In genomic region chr1:50416553-50417453, GRCh38 we compare ENCODE assay signal across 16 cellular contexts. TPM values are rescaled to one million over a fixed set of nuclear protein-coding genes. Genes with fewer than 3 reads are reported as not detected.
A peak's percentile ranks its signal among the peaks of the same experiment; 100 is the strongest.
DNase-seq lines count a peak whose midpoint lies in the region; ATAC-seq, FAIRE-seq and TF ChIP-seq lines count a peak whose summit lies in the region.
"Had no signal": no experiment of that assay in that cellular context is flagged by ENCODE, and none has a peak within 500 bp of the region (broad histone marks: within the 10 kb centered on the region; RNA-seq: fewer than 3 reads in every experiment).

No MANE protein-coding gene starts in this region.

- no peak for TF ChIP-seq RAD21 in A549 (conservative IDR thresholded peaks at IDR 0.05 in 1 of 2, IDR thresholded peaks at IDR 0.05 in 1 of 2)
- TF ChIP-seq RAD21 in HepG2 (CRISPR knock-in tag; IDR thresholded peaks at IDR 0.05): no peak

- no peak overlapping the region for H3K27ac Mint-ChIP-seq in chondrocyte (ENCODE audit: unreplicated experiment)
- H3K27ac Mint-ChIP-seq: CD4-positive, CD25-positive, alpha-beta regulatory T cell had no signal

- H3K4me1 Mint-ChIP-seq in chondrocyte (ENCODE audit: low read depth): peaks cover 27% of the 10 kb centered on the region

- 44% methylated on average over 32 of the region's 46 CpGs for WGBS in A549 (ENCODE audit: missing lambda C conversion rate)
- WGBS in HepG2 (ENCODE audit: low lambda C conversion rate): 41% methylated on average over 32 of the region's 46 CpGs

- H3K27ac ChIP-seq in A549 (no peak overlapping the region), BLaER1 (no peak overlapping the region), HepG2 (ENCODE audit: extremely low read length, insufficient read depth, low read length) (no peak overlapping the region)
- H3K27ac ChIP-seq: cardiac muscle cell, stomach had no signal

- peaks cover 81% of the 10 kb centered on the region for H3K27me3 ChIP-seq in BLaER1
- H3K27me3 ChIP-seq in HepG2 (ENCODE audit: control insufficient read depth in 1 of 2, insufficient read depth in 2 of 2, low read length in 2 of 2): peaks cover 14 to 70% of the 10 kb centered on the region in 2 experiments

- no peak overlapping the region for H2AFZ ChIP-seq in HepG2 (ENCODE audit: low read length)

- no peak overlapping the region for H3K9ac ChIP-seq in BLaER1
- no peak overlapping the region for H3K9ac ChIP-seq in HepG2 (ENCODE audit: insufficient read depth, low read depth, low read length)

- peaks cover 6% of the 10 kb centered on the region for H3K9me3 Mint-ChIP-seq in chondrocyte (ENCODE audit: low read depth)

- no peaks in the 10 kb centered on the region for H3K9me3 ChIP-seq in A549
- H3K9me3 ChIP-seq in BLaER1: peaks cover 71% of the 10 kb centered on the region
- no peaks in the 10 kb centered on the region for H3K9me3 ChIP-seq in HepG2 (ENCODE audit: low read length)

- H3K4me3 Mint-ChIP-seq in chondrocyte (ENCODE audit: unreplicated experiment): peak overlapping the region; percentile 41

- POLR2A ChIA-PET in A549 (lab: Yijun Ruan, JAX): no interaction called here
- POLR2A ChIA-PET in HepG2 (lab: Yijun Ruan, JAX): no interaction called here

- no TSS peak for BruUV-seq in HepG2 (replicated peaks; lab: Mats Ljungman, UMichigan)

- CTCF ChIA-PET in A549 (lab: Yijun Ruan, JAX): no interaction called here
- CTCF ChIA-PET in HepG2 (lab: Yijun Ruan, JAX; ENCODE audit: low intra/inter-chr PET ratio, low total read pairs): no interaction called here

- TF ChIP-seq EP300 in A549 (IDR thresholded peaks at IDR 0.05): no peak
- no peak for TF ChIP-seq EP300 in HepG2 (IDR thresholded peaks at IDR 0.05; ENCODE audit: low read depth in 2 of 2, low read length in 2 of 2)
- TF ChIP-seq EP300 in HepG2 (CRISPR knock-in tag; IDR thresholded peaks at IDR 0.05; ENCODE audit: borderline replicate concordance): no peak

- peaks cover 7% of the 10 kb centered on the region for H3K36me3 Mint-ChIP-seq in chondrocyte (ENCODE audit: low read depth)
- H3K36me3 Mint-ChIP-seq: CD4-positive, CD25-positive, alpha-beta regulatory T cell had no signal

- in situ Hi-C loops in HepG2 (cut with HindIII; ENCODE audit: extremely low pct_ligation_motif_present, low pct_unique_long_range_greater_than_20kb): no loop called here

- FAIRE-seq in A549 (lab: Jason Lieb, UNC): no peak
- no peak for FAIRE-seq in HepG2 (lab: Jason Lieb, UNC)
- FAIRE-seq: endometrium had no signal

- ATAC-seq in A549 (peak in 1 of 2 experiments; percentile 27; a peak in 1 of 6 replicates), HepG2 (no peak), HG02870 (IDR thresholded peaks at IDR 0.05; ENCODE audit: unreplicated experiment) (no peak), HG03565 (IDR thresholded peaks at IDR 0.05; ENCODE audit: unreplicated experiment) (no peak), GM19035 (IDR thresholded peaks at IDR 0.05; ENCODE audit: unreplicated experiment) (no peak)

- H3K4me3 ChIP-seq in A549 (peak overlapping the region; percentile 27; the same call in 2 of the 3 replicates), BLaER1 (peak overlapping the region; percentile 42), HepG2 (replicated peaks in 1 of 3; ENCODE audit: insufficient read depth in 1 of 3, low read depth in 2 of 3, low read length in 3 of 3) (no peak overlapping the region)
- H3K4me3 ChIP-seq: cardiac muscle cell had no signal

- no peaks in the 10 kb centered on the region for H3K4me1 ChIP-seq in A549
- H3K4me1 ChIP-seq in BLaER1: no peaks in the 10 kb centered on the region
- peaks cover 11% of the 10 kb centered on the region for H3K4me1 ChIP-seq in HepG2 (ENCODE audit: insufficient read depth, low read length)

- H4K20me1 ChIP-seq in BLaER1: no peaks in the 10 kb centered on the region
- no peaks in the 10 kb centered on the region for H4K20me1 ChIP-seq in HepG2 (ENCODE audit: insufficient read depth, low read length)

- H3K79me2 ChIP-seq in HepG2 (ENCODE audit: insufficient read depth, low read length): no peaks in the 10 kb centered on the region

- peaks cover 70% of the 10 kb centered on the region for H3K27me3 Mint-ChIP-seq in chondrocyte (ENCODE audit: low read depth)

- DNase-seq in A549 (ENCODE audit: low read depth in 1 of 2, low spot score in 1 of 2): no peak
- DNase-seq in chondrocyte (ENCODE audit: low spot score): no peak
- DNase-seq in mesenteric fat pad (ENCODE audit: low spot score): peak; percentile 76
- no peak for DNase-seq in HepG2 (ENCODE audit: low spot score)
- DNase-seq: activated CD4-positive, alpha-beta T cell treated with anti-CD3 and anti-CD28 coated beads for 1 hour; activated gamma-delta T cell; CD4-positive, CD25-positive, alpha-beta regulatory T cell; head of caudate nucleus; stomach had no signal

- TF ChIP-seq CTCF in A549 (IDR thresholded peaks at IDR 0.05) (no peak), chondrocyte (IDR thresholded peaks at IDR 0.05) (no peak), HepG2 (CRISPR knock-in tag; IDR thresholded peaks at IDR 0.05) (no peak)

- TF ChIP-seq POLR2A in A549 (IDR thresholded peaks at IDR 0.05; ENCODE audit: low read length): no peak
- TF ChIP-seq POLR2A in HepG2 (IDR thresholded peaks at IDR 0.05; ENCODE audit: insufficient read depth in 1 of 2, low read depth in 2 of 2, low read length in 2 of 2): no peak

- intact Hi-C loops in HepG2 (cut with micrococcal nuclease; ENCODE audit: unreplicated experiment): no loop called here

- H3K4me2 ChIP-seq in A549 (peak overlapping the region; percentile 71), BLaER1 (no peak overlapping the region), HepG2 (ENCODE audit: low read depth, low read length) (no peak overlapping the region)

- H3K36me3 ChIP-seq in BLaER1: no peaks in the 10 kb centered on the region
- no peaks in the 10 kb centered on the region for H3K36me3 ChIP-seq in HepG2 (replicated peaks in 1 of 2; ENCODE audit: control insufficient read depth in 1 of 2, insufficient read depth in 2 of 2, low read length in 2 of 2)
- H3K36me3 ChIP-seq: cardiac muscle cell, stomach had no signal

TF ChIP-seq in A549, 52 proteins besides CTCF, POLR2A, EP300 and RAD21 (continues in another document):
- no peak for TF ChIP-seq PHF8 (IDR thresholded peaks at IDR 0.05; ENCODE audit: borderline replicate concordance, low read depth)

TF ChIP-seq in HepG2, 621 proteins besides CTCF, POLR2A, EP300 and RAD21 (continues in another document):
- TF ChIP-seq ZNF350 (CRISPR knock-in tag; IDR thresholded peaks at IDR 0.05; ENCODE audit: borderline replicate concordance, low read depth): no peak
- no peak for TF ChIP-seq USF2 (IDR thresholded peaks at IDR 0.05; ENCODE audit: low read depth, low read length)
- no peak for TF ChIP-seq USF2 (CRISPR knock-in tag; IDR thresholded peaks at IDR 0.05; ENCODE audit: borderline replicate concordance)
- no peak for TF ChIP-seq ZFY (CRISPR knock-in tag; IDR thresholded peaks at IDR 0.05)
- TF ChIP-seq ZNF83 (CRISPR knock-in tag; IDR thresholded peaks at IDR 0.05; ENCODE audit: borderline replicate concordance): no peak
- TF ChIP-seq THYN1 (CRISPR knock-in tag; IDR thresholded peaks at IDR 0.05; ENCODE audit: borderline replicate concordance, low read depth): no peak
- no peak for TF ChIP-seq ISX (CRISPR knock-in tag; conservative IDR thresholded peaks at IDR 0.05)

RNA-seq across cellular contexts. Expression of gene DMRTA2, which starts 6.4 kb away (rescaled TPM):
- polyA plus RNA-seq in A549 (2011; rRNA removed) (0.03 TPM in 2 replicates), A549 (2017; fragmentation: RNase III; extraction: RNeasy Plus Mini Kit Qiagen cat#74134 plus additional on column Dnase treatment) (0.07 to 0.13 TPM (median 0.12 TPM) in 3 replicates), HepG2 (2011; rRNA removed) (0.03 TPM in 1 of 2 replicates, not detected in the other)
- 0.08 and 0.13 TPM in 2 replicates for polyA plus RNA-seq in A549 (2012; cell fraction: cytosol; rRNA removed)
- 0.17 and 0.28 TPM in 2 replicates for polyA plus RNA-seq in A549 (2012; cell fraction: nucleus; rRNA removed)
- polyA minus RNA-seq in A549 (2011; rRNA and poly(A)+ RNA removed): not detected in 2 replicates
- total RNA-seq in chondrocyte (not detected in 3 replicates), mesenteric fat pad (not detected), HepG2 (2016; rRNA removed; fragmentation: Illumina TruSeq; extraction: Trizol) (not detected in 2 replicates)
- not detected in 2 replicates for total RNA-seq in HepG2 (2016; cell fraction: cytosol; rRNA removed; fragmentation: Illumina TruSeq; extraction: Trizol; ENCODE audit: low read depth)
- not detected in 2 replicates for total RNA-seq in HepG2 (2016; cell fraction: insoluble cytoplasmic fraction; rRNA removed; fragmentation: Illumina TruSeq; extraction: Trizol)
- total RNA-seq in HepG2 (2016; cell fraction: membrane; rRNA removed; fragmentation: Illumina TruSeq; extraction: Trizol): not detected in 2 replicates
- total RNA-seq in HepG2 (2016; cell fraction: nucleus; rRNA removed; fragmentation: Illumina TruSeq; extraction: Trizol): not detected in 2 replicates
- 0.01 TPM in 1 of 2 replicates, not detected in the other for polyA plus RNA-seq in HepG2 (2011; cell fraction: cytosol; rRNA removed)
- polyA plus RNA-seq in HepG2 (2011; cell fraction: nucleus; rRNA removed): not detected in 2 replicates
- polyA plus RNA-seq in HepG2 (2012): not detected in 2 replicates
- polyA plus RNA-seq in HepG2 (2016; cell fraction: cytosol; fragmentation: Illumina TruSeq; extraction: Trizol; ENCODE audit: low read depth): 0.05 TPM in 1 of 2 replicates, not detected in the other
- not detected in 2 replicates for polyA plus RNA-seq in HepG2 (2016; cell fraction: insoluble cytoplasmic fraction; fragmentation: Illumina TruSeq; extraction: Trizol; ENCODE audit: low read depth)
- polyA plus RNA-seq in HepG2 (2016; cell fraction: membrane; fragmentation: Illumina TruSeq; extraction: Trizol; ENCODE audit: low read depth): not detected in 2 replicates
- not detected in 2 replicates for polyA plus RNA-seq in HepG2 (2016; cell fraction: nucleus; fragmentation: Illumina TruSeq; extraction: Trizol; ENCODE audit: insufficient read depth, low read depth)
- not detected in 2 replicates for polyA minus RNA-seq in HepG2 (2011; rRNA and poly(A)+ RNA removed; ENCODE audit: low replicate concordance)
- not detected in 2 replicates for polyA minus RNA-seq in HepG2 (2011; cell fraction: cytosol; rRNA and poly(A)+ RNA removed)
- polyA minus RNA-seq in HepG2 (2011; cell fraction: nucleus; rRNA and poly(A)+ RNA removed): 0.13 TPM in 1 of 2 replicates, not detected in the other
- total RNA-seq: CD4-positive, CD25-positive, alpha-beta regulatory T cell; OCI-LY7 had no signal
- polyA plus RNA-seq: cardiac muscle cell; CD4-positive, CD25-positive, alpha-beta regulatory T cell had no signal

Comparison
In these comparisons a context has a peak if more than half of its experiments do, and no peak if none do; other contexts are left out.
1. H3K4me3 ChIP-seq: peak in A549 (single experiment) and BLaER1 (single experiment); none in HepG2 (0 of 3).